25 cellular contexts compared by ENCODE assay signal in genomic region chr3:126464093-126464492, GRCh38. TPM values are rescaled to one million over a fixed set of nuclear protein-coding genes. Genes with fewer than 3 reads are reported as not detected.
DNase-seq lines count a peak whose midpoint lies in the region; ATAC-seq, FAIRE-seq and TF ChIP-seq lines count a peak whose summit lies in the region.
"Had no signal": no experiment of that assay in that cellular context is flagged by ENCODE, and none has a peak within 500 bp of the region (broad histone marks: within the 10 kb centered on the region; RNA-seq: fewer than 3 reads in every experiment).

No MANE protein-coding gene starts in this region.

- H3K9me3 Mint-ChIP-seq in activated naive CD4-positive, alpha-beta T cell treated with anti-CD3 and anti-CD28 coated beads, Interleukin-2, amount 50 U/mL, for 72 hours: no peaks in the 10 kb centered on the region
- H3K9me3 Mint-ChIP-seq: activated CD4-positive, alpha-beta T cell treated with anti-CD3 and anti-CD28 coated beads, Interleukin-2, amount 10 ng/mL, durations not matched to agents 24 days and 14 days; brain; H9; mesothelial cell of epicardium; naive thymus-derived CD8-positive, alpha-beta T cell had no signal

- H3K4me3 ChIP-seq in fibroblast of villous mesenchyme (ENCODE audit: low read depth, low read length) (no peak overlapping the region), pancreas (no peak overlapping the region), thyroid gland (replicated peaks in 1 of 3) (no peak overlapping the region)
- H3K4me3 ChIP-seq: BLaER1 treated with 17β-estradiol and CSF1 and Interleukin-3, amounts not matched to agents 10 nM and 100 nM; left lung; upper lobe of right lung had no signal

- peak overlapping the region; percentile 23 to 77 (median 60) for H3K27ac ChIP-seq in pancreas
- no peak overlapping the region for H3K27ac ChIP-seq in thyroid gland
- H3K27ac ChIP-seq: BLaER1 treated with 17β-estradiol and CSF1 and Interleukin-3, amounts not matched to agents 10 nM and 100 nM; epithelial cell of prostate; left lung; parathyroid adenoma; upper lobe of right lung; VCaP had no signal

- H3K27me3 ChIP-seq in pancreas (no peaks in the 10 kb centered on the region), thyroid gland (no peaks in the 10 kb centered on the region)
- H3K27me3 ChIP-seq: BLaER1 treated with 17β-estradiol and CSF1 and Interleukin-3, amounts not matched to agents 10 nM and 100 nM; left lung; upper lobe of right lung had no signal

- intact Hi-C loops in pancreas (cut with DNase I): no loop called here
- intact Hi-C loops in thyroid gland (cut with DNase I): no loop called here

- peaks cover 3 to 47% (median 35%) of the 10 kb centered on the region in 3 donors for H3K36me3 ChIP-seq in pancreas
- peaks cover 77 to 86% of the 10 kb centered on the region in 2 donors for H3K36me3 ChIP-seq in thyroid gland

- H3K9me3 ChIP-seq in pancreas (no peaks in the 10 kb centered on the region), thyroid gland (no peaks in the 10 kb centered on the region)
- H3K9me3 ChIP-seq: BLaER1 treated with 17β-estradiol and CSF1 and Interleukin-3, amounts not matched to agents 10 nM and 100 nM; left lung; upper lobe of right lung had no signal

- no peak for ATAC-seq in activated naive CD4-positive, alpha-beta T cell treated with anti-CD3 and anti-CD28 coated beads, Interleukin-2, amount 50 U/mL, for 72 hours
- ATAC-seq in pancreas: peak in 3 of 4 donors; percentile 14 to 32 (median 24)
- ATAC-seq: left lung; naive thymus-derived CD8-positive, alpha-beta T cell; SK-N-SH treated with all-trans-retinoic acid at 6 μM for 48 hours had no signal

- no peak for TF ChIP-seq POLR2A in thyroid gland (IDR thresholded peaks at IDR 0.05)

- H3K27ac Mint-ChIP-seq in activated naive CD4-positive, alpha-beta T cell treated with anti-CD3 and anti-CD28 coated beads, Interleukin-2, amount 50 U/mL, for 72 hours: peak overlapping the region; percentile 24 to 87
- H3K27ac Mint-ChIP-seq: activated CD4-positive, alpha-beta T cell treated with anti-CD3 and anti-CD28 coated beads, Interleukin-2, amount 10 ng/mL, durations not matched to agents 24 days and 14 days; H9; mesothelial cell of epicardium had no signal

- FAIRE-seq in pancreas (lab: Jason Lieb, UNC): no peak

- H3K4me1 ChIP-seq in pancreas: peaks cover 31 to 75% (median 51%) of the 10 kb centered on the region in 3 donors
- no peaks in the 10 kb centered on the region for H3K4me1 ChIP-seq in thyroid gland
- H3K4me1 ChIP-seq: parathyroid adenoma had no signal

- TF ChIP-seq CTCF in fibroblast of villous mesenchyme (IDR thresholded peaks at IDR 0.05; ENCODE audit: insufficient read depth, low read depth, low read length): no peak
- TF ChIP-seq CTCF in pancreas (IDR thresholded peaks at IDR 0.05): no peak
- no peak for TF ChIP-seq CTCF in thyroid gland (IDR thresholded peaks at IDR 0.05)

- in situ Hi-C loops in G401 (cut with HindIII; ENCODE audit: low sequenced_read_pairs): no loop called here

- no peak for DNase-seq in activated naive CD4-positive, alpha-beta T cell treated with anti-CD3 and anti-CD28 coated beads, Interleukin-2, amount 50 U/mL, for 72 hours (ENCODE audit: low spot score in 2 of 2)
- DNase-seq in activated naive CD4-positive, alpha-beta T cell (lab: John Stamatoyannopoulos, UW): no peak
- DNase-seq in fibroblast of villous mesenchyme (ENCODE audit: low read depth): peak; percentile 54
- no peak for DNase-seq in pancreas
- no peak for DNase-seq in thyroid gland
- no peak for DNase-seq in EL
- no peak for DNase-seq in G401 (ENCODE audit: low spot score)
- DNase-seq in anterior cingulate cortex (lab: John Stamatoyannopoulos, UW): no peak
- DNase-seq: activated CD4-positive, alpha-beta T cell treated with anti-CD3 and anti-CD28 coated beads, Interleukin-2, amount 10 ng/mL, durations not matched to agents 24 days and 14 days; H9; Karpas-422; left lung; NCI-H1694; NCI-H69 had no signal

- 59 to 68% methylated on average over 4 of the region's 4 CpGs for WGBS in pancreas, 2 donors
- WGBS in thyroid gland, 2 donors: 92 to 98% methylated on average over 4 of the region's 4 CpGs

- H3K36me3 Mint-ChIP-seq in activated naive CD4-positive, alpha-beta T cell treated with anti-CD3 and anti-CD28 coated beads, Interleukin-2, amount 50 U/mL, for 72 hours: peaks cover 22 to 25% of the 10 kb centered on the region in 2 donors

RNA-seq across cellular contexts. Expression of gene ZXDC, which starts 11.6 kb away (rescaled TPM):
- total RNA-seq in activated naive CD4-positive, alpha-beta T cell treated with anti-CD3 and anti-CD28 coated beads, Interleukin-2, amount 50 U/mL, for 72 hours: 10 to 100 TPM; 23.9 to 26.9 TPM
- total RNA-seq in fibroblast of villous mesenchyme: 17.7 TPM in 2 replicates
- 10 to 100 TPM; 19.4 to 26.1 (median 21.3) TPM for total RNA-seq in pancreas
- 10 to 100 TPM; 19.9 to 21.7 TPM for polyA plus RNA-seq in pancreas
- total RNA-seq in thyroid gland: 10 to 100 TPM; 51.5 to 96.8 (median 57.4) TPM
- 11.4 and 18.9 TPM in 2 replicates for total RNA-seq in G401 (2014; rRNA removed; shearing (Covaris generic))

RNA-seq across cellular contexts. Expression of gene UROC1, which starts 53.5 kb away (rescaled TPM):
- not detected for total RNA-seq in activated naive CD4-positive, alpha-beta T cell treated with anti-CD3 and anti-CD28 coated beads, Interleukin-2, amount 50 U/mL, for 72 hours
- under 0.01 TPM in 1 of 2 replicates, not detected in the other for total RNA-seq in fibroblast of villous mesenchyme
- not detected for total RNA-seq in pancreas
- polyA plus RNA-seq in pancreas: under 1 TPM in 1 of 2 donors, not detected in 1; 0.09 TPM
- total RNA-seq in thyroid gland: not detected
- not detected in 2 replicates for total RNA-seq in G401 (2014; rRNA removed; shearing (Covaris generic))
- total RNA-seq: activated CD4-positive, alpha-beta T cell treated with anti-CD3 and anti-CD28 coated beads, Interleukin-2, amount 10 ng/mL, durations not matched to agents 24 days and 14 days; H9; left lung; mesothelial cell of epicardium; subcutaneous adipose tissue; upper lobe of right lung had no signal

RNA-seq across cellular contexts. Expression of gene CHST13, which starts 59.9 kb away (rescaled TPM):
- not detected for total RNA-seq in activated naive CD4-positive, alpha-beta T cell treated with anti-CD3 and anti-CD28 coated beads, Interleukin-2, amount 50 U/mL, for 72 hours
- total RNA-seq in fibroblast of villous mesenchyme (not detected in 2 replicates), pancreas (under 1 TPM in 4 of 6 donors, not detected in 2; 0.08 to 0.28 (median 0.20) TPM), thyroid gland (under 1 TPM in 2 of 4 donors, not detected in 2; 0.13 to 0.56 TPM)
- under 1 TPM; 0.08 to 0.19 TPM for polyA plus RNA-seq in pancreas
- 0.49 and 2.0 TPM in 2 replicates for total RNA-seq in G401 (2014; rRNA removed; shearing (Covaris generic))
- total RNA-seq: activated CD4-positive, alpha-beta T cell treated with anti-CD3 and anti-CD28 coated beads, Interleukin-2, amount 10 ng/mL, durations not matched to agents 24 days and 14 days; cerebellum; mesothelial cell of epicardium; naive thymus-derived CD8-positive, alpha-beta T cell had no signal

Comparison
In these comparisons a context has a peak if more than half of its experiments do, and no peak if none do; other contexts are left out.
1. ATAC-seq: peak in pancreas (3 of 4); none in activated naive CD4-positive, alpha-beta T cell treated with anti-CD3 and anti-CD28 coated beads, Interleukin-2, amount 50 U/mL, for 72 hours (0 of 2).
2. H3K27ac ChIP-seq: peak in pancreas (4 of 4); none in thyroid gland (0 of 3).